In the genomic region with DNA sequence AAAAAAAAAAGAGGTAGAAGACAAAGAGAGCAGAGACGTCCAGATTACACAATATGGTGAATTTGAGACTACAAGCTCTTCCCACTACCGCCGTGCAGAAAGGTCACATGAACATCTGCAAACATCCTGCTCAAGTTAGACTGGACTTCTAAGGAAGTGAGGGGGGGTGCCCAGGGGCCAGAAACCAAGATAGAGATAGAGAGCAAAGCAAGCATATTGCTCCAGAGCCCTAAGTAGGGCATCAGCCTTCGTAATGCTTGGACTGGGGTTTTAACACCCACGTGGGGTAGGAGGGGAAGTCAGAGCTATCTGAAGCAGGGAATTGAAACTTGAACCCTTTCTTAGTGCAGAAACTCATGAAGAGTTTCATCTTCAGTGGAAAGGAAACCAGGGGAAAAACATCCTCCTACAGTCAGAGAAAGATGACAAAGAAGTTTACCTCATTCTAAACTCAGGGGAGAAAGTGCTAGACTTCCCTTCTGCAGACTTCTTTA, we compare ENCODE assay signal across 9 cellular contexts. TPM values are rescaled to one million over a fixed set of nuclear protein-coding genes. Genes with fewer than 3 reads are reported as not detected.
A peak's percentile ranks its signal among the peaks of the same experiment; 100 is the strongest.
DNase-seq lines count a peak whose midpoint lies in the region; ATAC-seq, FAIRE-seq and TF ChIP-seq lines count a peak whose summit lies in the region.
"Had no signal": no experiment of that assay in that cellular context is flagged by ENCODE, and none has a peak within 500 bp of the region (broad histone marks: within the 10 kb centered on the region; RNA-seq: fewer than 3 reads in every experiment).

No MANE protein-coding gene starts in this region.

- no peak for TF ChIP-seq CTCF in fibroblast of villous mesenchyme (IDR thresholded peaks at IDR 0.05; ENCODE audit: insufficient read depth, low read depth, low read length)
- no peak for TF ChIP-seq CTCF in HFFc6 (IDR thresholded peaks at IDR 0.05)

- DNase-seq in GM18507 (ENCODE audit: extremely low spot score, insufficient read length, low read depth) (peak; percentile 30), NCI-H510A (lab: John Stamatoyannopoulos, UW) (peak; percentile 53), fibroblast of villous mesenchyme (ENCODE audit: low read depth) (peak; percentile 6), middle frontal gyrus (ENCODE audit: extremely low spot score, low spot score) (no peak), DMS 273 treated with DMSO at 0.1 percent for 48 hours (lab: John Stamatoyannopoulos, UW) (no peak), HFFc6 (no peak)
- peak; percentile 17 to 57 (median 17) for DNase-seq in stimulated activated CD4-positive, alpha-beta T cell treated with anti-CD3 and anti-CD28 coated beads, TNF-alpha, amount 100 ng/mL, for 24 hours (ENCODE audit: low read depth in 3 of 3)

- peaks cover 13% of the 10 kb centered on the region for H3K9me3 Mint-ChIP-seq in HFFc6

- peaks cover 4% of the 10 kb centered on the region for H3K27me3 Mint-ChIP-seq in HFFc6 (ENCODE audit: insufficient read depth)

- H3K27ac Mint-ChIP-seq in HFFc6: no peak overlapping the region

- H3K4me3 Mint-ChIP-seq in HFFc6: no peak overlapping the region

- FAIRE-seq in GM18507 (lab: Jason Lieb, UNC): peak; percentile 85

- H3K4me1 Mint-ChIP-seq in HFFc6 (ENCODE audit: low read depth): no peaks in the 10 kb centered on the region

- H3K4me3 ChIP-seq in fibroblast of villous mesenchyme (ENCODE audit: low read depth, low read length): no peak overlapping the region
- H3K4me3 ChIP-seq: breast epithelium had no signal

- no peaks in the 10 kb centered on the region for H3K36me3 Mint-ChIP-seq in HFFc6 (ENCODE audit: low read depth)

- peak; percentile 75 for ATAC-seq in GM21576 (IDR thresholded peaks at IDR 0.05; ENCODE audit: unreplicated experiment)

RNA-seq across cellular contexts. Expression of a gene that starts 8.7 kb away (rescaled TPM):
- total RNA-seq in fibroblast of villous mesenchyme: not detected in 2 replicates
- total RNA-seq in HFFc6 (2021; fragmentation: NEBNext Ultra II Directional; extraction: Animal tissue kit (Norgen Biotek cat#: 25700)): not detected

Comparison
In these comparisons a context has a peak if more than half of its experiments do, and no peak if none do; other contexts are left out.
1. DNase-seq: peak in GM18507 (single experiment), NCI-H510A (single experiment), fibroblast of villous mesenchyme (single experiment) and stimulated activated CD4-positive, alpha-beta T cell treated with anti-CD3 and anti-CD28 coated beads, TNF-alpha, amount 100 ng/mL, for 24 hours (3 of 3); none in middle frontal gyrus (single experiment), DMS 273 treated with DMSO at 0.1 percent for 48 hours (single experiment) and HFFc6 (single experiment).